In genomic region chr22:45878901-45879551, GRCh38 we compare ENCODE assay signal across 1 cellular context.
TF ChIP-seq lines count a peak whose summit lies in the region.

No MANE protein-coding gene starts in this region.

TF ChIP-seq in GM23338, 12 proteins besides CTCF, POLR2A, EP300 and RAD21 (continued from another document):
- TF ChIP-seq, protein P1, sequence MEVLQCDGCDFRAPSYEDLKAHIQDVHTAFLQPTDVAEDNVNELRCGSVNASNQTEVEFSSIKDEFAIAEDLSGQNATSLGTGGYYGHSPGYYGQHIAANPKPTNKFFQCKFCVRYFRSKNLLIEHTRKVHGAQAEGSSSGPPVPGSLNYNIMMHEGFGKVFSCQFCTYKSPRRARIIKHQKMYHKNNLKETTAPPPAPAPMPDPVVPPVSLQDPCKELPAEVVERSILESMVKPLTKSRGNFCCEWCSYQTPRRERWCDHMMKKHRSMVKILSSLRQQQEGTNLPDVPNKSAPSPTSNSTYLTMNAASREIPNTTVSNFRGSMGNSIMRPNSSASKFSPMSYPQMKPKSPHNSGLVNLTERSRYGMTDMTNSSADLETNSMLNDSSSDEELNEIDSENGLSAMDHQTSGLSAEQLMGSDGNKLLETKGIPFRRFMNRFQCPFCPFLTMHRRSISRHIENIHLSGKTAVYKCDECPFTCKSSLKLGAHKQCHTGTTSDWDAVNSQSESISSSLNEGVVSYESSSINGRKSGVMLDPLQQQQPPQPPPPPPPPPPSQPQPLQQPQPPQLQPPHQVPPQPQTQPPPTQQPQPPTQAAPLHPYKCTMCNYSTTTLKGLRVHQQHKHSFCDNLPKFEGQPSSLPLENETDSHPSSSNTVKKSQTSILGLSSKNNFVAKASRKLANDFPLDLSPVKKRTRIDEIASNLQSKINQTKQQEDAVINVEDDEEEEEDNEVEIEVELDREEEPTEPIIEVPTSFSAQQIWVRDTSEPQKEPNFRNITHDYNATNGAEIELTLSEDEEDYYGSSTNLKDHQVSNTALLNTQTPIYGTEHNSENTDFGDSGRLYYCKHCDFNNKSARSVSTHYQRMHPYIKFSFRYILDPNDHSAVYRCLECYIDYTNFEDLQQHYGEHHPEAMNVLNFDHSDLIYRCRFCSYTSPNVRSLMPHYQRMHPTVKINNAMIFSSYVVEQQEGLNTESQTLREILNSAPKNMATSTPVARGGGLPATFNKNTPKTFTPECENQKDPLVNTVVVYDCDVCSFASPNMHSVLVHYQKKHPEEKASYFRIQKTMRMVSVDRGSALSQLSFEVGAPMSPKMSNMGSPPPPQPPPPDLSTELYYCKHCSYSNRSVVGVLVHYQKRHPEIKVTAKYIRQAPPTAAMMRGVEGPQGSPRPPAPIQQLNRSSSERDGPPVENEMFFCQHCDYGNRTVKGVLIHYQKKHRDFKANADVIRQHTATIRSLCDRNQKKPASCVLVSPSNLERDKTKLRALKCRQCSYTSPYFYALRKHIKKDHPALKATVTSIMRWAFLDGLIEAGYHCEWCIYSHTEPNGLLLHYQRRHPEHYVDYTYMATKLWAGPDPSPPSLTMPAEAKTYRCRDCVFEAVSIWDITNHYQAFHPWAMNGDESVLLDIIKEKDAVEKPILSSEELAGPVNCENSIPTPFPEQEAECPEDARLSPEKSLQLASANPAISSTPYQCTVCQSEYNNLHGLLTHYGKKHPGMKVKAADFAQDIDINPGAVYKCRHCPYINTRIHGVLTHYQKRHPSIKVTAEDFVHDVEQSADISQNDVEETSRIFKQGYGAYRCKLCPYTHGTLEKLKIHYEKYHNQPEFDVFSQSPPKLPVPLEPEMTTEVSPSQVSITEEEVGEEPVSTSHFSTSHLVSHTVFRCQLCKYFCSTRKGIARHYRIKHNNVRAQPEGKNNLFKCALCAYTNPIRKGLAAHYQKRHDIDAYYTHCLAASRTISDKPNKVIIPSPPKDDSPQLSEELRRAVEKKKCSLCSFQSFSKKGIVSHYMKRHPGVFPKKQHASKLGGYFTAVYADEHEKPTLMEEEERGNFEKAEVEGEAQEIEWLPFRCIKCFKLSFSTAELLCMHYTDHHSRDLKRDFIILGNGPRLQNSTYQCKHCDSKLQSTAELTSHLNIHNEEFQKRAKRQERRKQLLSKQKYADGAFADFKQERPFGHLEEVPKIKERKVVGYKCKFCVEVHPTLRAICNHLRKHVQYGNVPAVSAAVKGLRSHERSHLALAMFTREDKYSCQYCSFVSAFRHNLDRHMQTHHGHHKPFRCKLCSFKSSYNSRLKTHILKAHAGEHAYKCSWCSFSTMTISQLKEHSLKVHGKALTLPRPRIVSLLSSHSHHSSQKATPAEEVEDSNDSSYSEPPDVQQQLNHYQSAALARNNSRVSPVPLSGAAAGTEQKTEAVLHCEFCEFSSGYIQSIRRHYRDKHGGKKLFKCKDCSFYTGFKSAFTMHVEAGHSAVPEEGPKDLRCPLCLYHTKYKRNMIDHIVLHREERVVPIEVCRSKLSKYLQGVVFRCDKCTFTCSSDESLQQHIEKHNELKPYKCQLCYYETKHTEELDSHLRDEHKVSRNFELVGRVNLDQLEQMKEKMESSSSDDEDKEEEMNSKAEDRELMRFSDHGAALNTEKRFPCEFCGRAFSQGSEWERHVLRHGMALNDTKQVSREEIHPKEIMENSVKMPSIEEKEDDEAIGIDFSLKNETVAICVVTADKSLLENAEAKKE (CRISPR knock-in tag; IDR thresholded peaks at IDR 0.05), result no peak
- TF ChIP-seq EZH2phosphoT487 (IDR thresholded peaks at IDR 0.05; ENCODE audit: unreplicated experiment), result no peak
